In genomic region chr4:101527186-101527585, GRCh38 we compare ENCODE assay signal across 8 cellular contexts.
DNase-seq lines count a peak whose midpoint lies in the region; ATAC-seq and TF ChIP-seq lines count a peak whose summit lies in the region.

No MANE protein-coding gene starts in this region.

- peaks cover 10% of the 10 kb centered on the region for H3K9me3 Mint-ChIP-seq in chondrocyte (ENCODE audit: low read depth)

- no peaks in the 10 kb centered on the region for H3K36me3 Mint-ChIP-seq in chondrocyte (ENCODE audit: low read depth)

- no peaks in the 10 kb centered on the region for H3K4me1 Mint-ChIP-seq in chondrocyte (ENCODE audit: low read depth)

- no peak overlapping the region for H3K27ac Mint-ChIP-seq in chondrocyte (ENCODE audit: unreplicated experiment)

- DNase-seq in activated T-helper 1 cell treated with Interleukin-2 at 50 U/mL for 16 hours (ENCODE audit: low read depth) (peak; percentile 18), epidermal melanocyte (ENCODE audit: insufficient read length, low spot score) (no peak), NCI-H345 treated with DMSO at 0.1 percent for 48 hours (lab: John Stamatoyannopoulos, UW; ENCODE audit: unreplicated experiment) (no peak), chondrocyte (ENCODE audit: low spot score) (no peak), cortex of kidney (lab: John Stamatoyannopoulos, UW) (no peak)
- DNase-seq in stimulated activated CD4-positive, alpha-beta T cell treated with anti-CD3 and anti-CD28 coated beads, TNF-alpha, amount 100 ng/mL, for 4 hours (ENCODE audit: low read depth in 3 of 3) = peak; percentile 7 to 40 (median 30)

- ATAC-seq in GM19395 (IDR thresholded peaks at IDR 0.05; ENCODE audit: unreplicated experiment) (peak; percentile 96), HG03442 (IDR thresholded peaks at IDR 0.05; ENCODE audit: unreplicated experiment) (peak; percentile 100)

- TF ChIP-seq CTCF in chondrocyte (IDR thresholded peaks at IDR 0.05) = no peak

- H3K27me3 Mint-ChIP-seq in chondrocyte (ENCODE audit: low read depth) = peaks cover 15% of the 10 kb centered on the region

- H3K4me3 Mint-ChIP-seq in chondrocyte (ENCODE audit: unreplicated experiment) = no peak overlapping the region

Comparison
In these comparisons a context has a peak if more than half of its experiments do, and no peak if none do; other contexts are left out.
1. DNase-seq: peak in activated T-helper 1 cell treated with Interleukin-2 at 50 U/mL for 16 hours (single experiment) and stimulated activated CD4-positive, alpha-beta T cell treated with anti-CD3 and anti-CD28 coated beads, TNF-alpha, amount 100 ng/mL, for 4 hours (3 of 3); none in epidermal melanocyte (single experiment), NCI-H345 treated with DMSO at 0.1 percent for 48 hours (single experiment), chondrocyte (single experiment) and cortex of kidney (single experiment).